In the genomic region with DNA sequence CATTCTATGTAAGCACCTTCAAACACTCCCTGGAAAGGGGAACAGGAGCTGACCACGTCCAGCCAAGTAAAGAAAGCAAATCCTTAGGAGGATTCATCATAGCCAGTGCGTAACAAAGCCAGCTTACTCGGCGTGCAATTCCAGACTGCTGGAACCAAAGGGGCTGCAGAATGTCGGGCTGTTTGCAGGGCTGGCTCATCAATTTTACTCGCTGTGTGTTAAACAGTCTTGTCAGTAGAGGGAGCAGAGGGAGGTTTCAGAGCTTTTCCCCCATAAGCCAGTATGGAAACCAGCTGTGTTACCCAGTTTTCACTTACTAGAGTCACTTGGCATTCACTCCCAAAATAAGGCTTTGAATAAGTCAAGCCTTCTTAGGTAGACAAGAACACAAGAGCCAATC, we compare ENCODE assay signal across 9 cellular contexts.
A peak's percentile ranks its signal among the peaks of the same experiment; 100 is the strongest.
DNase-seq lines count a peak whose midpoint lies in the region; ATAC-seq, FAIRE-seq and TF ChIP-seq lines count a peak whose summit lies in the region.
"Had no signal": no experiment of that assay in that cellular context is flagged by ENCODE, and none has a peak within 500 bp of the region (broad histone marks: within the 10 kb centered on the region; RNA-seq: fewer than 3 reads in every experiment).

No MANE protein-coding gene starts in this region.

- no peak for FAIRE-seq in kidney (lab: Jason Lieb, UNC)

- H3K4me3 Mint-ChIP-seq in HFFc6, result no peak overlapping the region

- no peak overlapping the region for H3K27ac ChIP-seq in VCaP
- no peak overlapping the region for H3K27ac ChIP-seq in kidney (ENCODE audit: low read depth in 2 of 2, low read length in 2 of 2)
- no peak overlapping the region for H3K27ac ChIP-seq in vagina
- H3K27ac ChIP-seq: SJSA1 had no signal

- CTCF ChIA-PET in BJ (lab: Yijun Ruan, JAX), result interaction anchor here (1.2 to 1.4 kb wide), 2 partner anchors 9 to 258 kb away, joined by 3 to 4 read pairs; no protein-coding TSS in a partner anchor

- H3K36me3 ChIP-seq in BJ (ENCODE audit: control insufficient read depth, insufficient read depth, low read length) (peaks cover 6% of the 10 kb centered on the region), kidney (ENCODE audit: control insufficient read depth in 1 of 2, insufficient read depth in 2 of 2, low read length in 2 of 2) (peaks cover 6 to 20% of the 10 kb centered on the region in 2 donors), vagina (peaks cover 0 to 12% of the 10 kb centered on the region in 2 donors)

- H3K4me1 ChIP-seq in kidney (ENCODE audit: control insufficient read depth in 1 of 2, insufficient read depth in 1 of 2, low read depth in 1 of 2, low read length in 2 of 2), result no peaks in the 10 kb centered on the region
- no peaks in the 10 kb centered on the region for H3K4me1 ChIP-seq in vagina

- no peak for TF ChIP-seq POLR2A in vagina (IDR thresholded peaks at IDR 0.05)

- peak; percentile 55 for TF ChIP-seq CTCF in BJ (IDR thresholded peaks at IDR 0.05; ENCODE audit: insufficient read depth, low read depth, low read length)
- peak; percentile 66 for TF ChIP-seq CTCF in HFFc6 (IDR thresholded peaks at IDR 0.05)
- TF ChIP-seq CTCF in VCaP (conservative IDR thresholded peaks at IDR 0.05), result peak; percentile 71
- peak; percentile 28 for TF ChIP-seq CTCF in kidney (IDR thresholded peaks at IDR 0.05; ENCODE audit: borderline replicate concordance, extremely low read depth, insufficient read depth)
- TF ChIP-seq CTCF in vagina (IDR thresholded peaks at IDR 0.05), result no peak

- no peaks in the 10 kb centered on the region for H3K9me3 Mint-ChIP-seq in HFFc6

- no peak for DNase-seq in BJ (ENCODE audit: low read depth)
- peak; percentile 14 for DNase-seq in HFFc6
- no peak for DNase-seq in kidney
- no peak for DNase-seq in NCI-H128 (lab: John Stamatoyannopoulos, UW; ENCODE audit: unreplicated experiment)
- DNase-seq in vagina (ENCODE audit: extremely low spot score in 2 of 2), result no peak

- H3K4me3 ChIP-seq in BJ (ENCODE audit: low read depth, low read length) (no peak overlapping the region), kidney (ENCODE audit: low read length in 2 of 2) (no peak overlapping the region), vagina (no peak overlapping the region)
- H3K4me3 ChIP-seq: SJSA1 had no signal

- no peaks in the 10 kb centered on the region for H3K9me3 ChIP-seq in kidney (ENCODE audit: control insufficient read depth in 1 of 2, low read length in 2 of 2)
- H3K9me3 ChIP-seq in vagina, result no peaks in the 10 kb centered on the region
- H3K9me3 ChIP-seq: SJSA1 had no signal

- no peak overlapping the region for H3K9ac ChIP-seq in kidney (ENCODE audit: low read length in 2 of 2)

- intact Hi-C loops in kidney (cut with DNase I) (no loop called here), vagina (cut with DNase I) (no loop called here)

- ATAC-seq in HG03135 (IDR thresholded peaks at IDR 0.05; ENCODE audit: unreplicated experiment) (no peak), HG02610 (IDR thresholded peaks at IDR 0.05; ENCODE audit: unreplicated experiment) (no peak)

- H3K27ac Mint-ChIP-seq in HFFc6, result no peak overlapping the region

- no peaks in the 10 kb centered on the region for H3K27me3 Mint-ChIP-seq in HFFc6 (ENCODE audit: insufficient read depth)

- no peaks in the 10 kb centered on the region for H3K27me3 ChIP-seq in BJ (ENCODE audit: control insufficient read depth, insufficient read depth, low read length)
- no peaks in the 10 kb centered on the region for H3K27me3 ChIP-seq in vagina
- H3K27me3 ChIP-seq: SJSA1 had no signal

- POLR2A ChIA-PET in BJ (lab: Charles Lee), result no interaction called here

- peaks cover 15% of the 10 kb centered on the region for H3K4me1 Mint-ChIP-seq in HFFc6 (ENCODE audit: low read depth)

- peaks cover 26% of the 10 kb centered on the region for H3K36me3 Mint-ChIP-seq in HFFc6 (ENCODE audit: low read depth)

Comparison
In these comparisons a context has a peak if more than half of its experiments do, and no peak if none do; other contexts are left out.
1. CTCF ChIP-seq: peak in BJ (single experiment), HFFc6 (single experiment), VCaP (single experiment) and kidney (single experiment); none in vagina (0 of 3).